ENCODE assay signal across 18 cellular contexts in the genomic region with DNA sequence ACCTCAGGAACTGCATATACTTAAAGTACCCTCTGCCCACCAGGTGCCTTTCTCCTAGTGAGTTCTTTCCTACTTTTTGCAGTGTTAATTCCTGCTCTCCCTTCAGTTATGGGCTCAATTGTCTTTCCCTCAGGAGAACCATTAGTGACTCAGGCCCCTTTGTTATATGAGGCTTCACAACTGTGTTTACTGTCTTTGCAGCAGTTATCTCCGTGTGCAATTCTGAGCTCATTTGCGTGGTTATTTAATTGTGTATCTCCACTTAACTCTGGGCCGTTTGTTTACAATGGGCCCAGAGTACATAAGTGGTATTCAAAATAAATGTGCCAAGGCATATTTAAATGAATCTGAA. TPM values are rescaled to one million over a fixed set of nuclear protein-coding genes. Genes with fewer than 3 reads are reported as not detected.
DNase-seq lines count a peak whose midpoint lies in the region; ATAC-seq, FAIRE-seq and TF ChIP-seq lines count a peak whose summit lies in the region.
"Had no signal": no experiment of that assay in that cellular context is flagged by ENCODE, and none has a peak within 500 bp of the region (broad histone marks: within the 10 kb centered on the region; RNA-seq: fewer than 3 reads in every experiment).

No MANE protein-coding gene starts in this region.

- DNase-seq in DMS153 (lab: John Stamatoyannopoulos, UW) (peak; percentile 85), NCI-H128 (lab: John Stamatoyannopoulos, UW; ENCODE audit: unreplicated experiment) (peak; percentile 69), NCI-H748 (lab: John Stamatoyannopoulos, UW; ENCODE audit: unreplicated experiment) (peak; percentile 99), ascending aorta (ENCODE audit: low spot score in 2 of 2) (no peak), D721Med (ENCODE audit: insufficient read length, low spot score) (no peak)
- DNase-seq: BE2C; gastrocnemius medialis; left cardiac atrium; naive thymus-derived CD8-positive, alpha-beta T cell; small intestine; substantia nigra; WERI-Rb-1 had no signal

- H3K36me3 ChIP-seq in iPS-18a (ENCODE audit: control insufficient read depth, low read depth, low read length) = peaks cover 6% of the 10 kb centered on the region
- H3K36me3 ChIP-seq in ascending aorta = peaks cover 7 to 16% of the 10 kb centered on the region in 2 donors

- no peak for ATAC-seq in HG02938 (IDR thresholded peaks at IDR 0.05; ENCODE audit: unreplicated experiment)
- ATAC-seq in GM18909 (IDR thresholded peaks at IDR 0.05; ENCODE audit: poor library complexity, unreplicated experiment) = no peak
- ATAC-seq: gastrocnemius medialis; HCT116; left cardiac atrium; naive thymus-derived CD8-positive, alpha-beta T cell; Right ventricle myocardium inferior had no signal

- no peak for FAIRE-seq in D721Med (lab: Jason Lieb, UNC)
- FAIRE-seq: astrocyte, small intestine had no signal

- H3K4me1 ChIP-seq in iPS-18a (ENCODE audit: control insufficient read depth, low read depth, low read length) (peaks cover 27% of the 10 kb centered on the region), ascending aorta (peaks cover 0 to 8% of the 10 kb centered on the region in 2 donors)

- no peak overlapping the region for H3K27ac ChIP-seq in iPS-18a (ENCODE audit: low read length)
- no peak overlapping the region for H3K27ac ChIP-seq in ascending aorta
- H3K27ac ChIP-seq: gastrocnemius medialis, WERI-Rb-1 had no signal

- H3K27me3 ChIP-seq in iPS-18a (ENCODE audit: control insufficient read depth, insufficient read depth, low read length) (no peaks in the 10 kb centered on the region), ascending aorta (no peaks in the 10 kb centered on the region)
- H3K27me3 ChIP-seq: BE2C, gastrocnemius medialis had no signal

- TF ChIP-seq CTCF in ascending aorta (IDR thresholded peaks at IDR 0.05) = no peak
- TF ChIP-seq CTCF in D721Med (IDR thresholded peaks at IDR 0.05; ENCODE audit: insufficient read depth, missing control alignments) = no peak

- H3K9me3 ChIP-seq in iPS-18a (ENCODE audit: control insufficient read depth, low read depth, low read length) (no peaks in the 10 kb centered on the region), ascending aorta (no peaks in the 10 kb centered on the region)
- H3K9me3 ChIP-seq: BE2C, gastrocnemius medialis had no signal

- peak overlapping the region; percentile 0 for H3K9ac ChIP-seq in iPS-18a (ENCODE audit: low read length)

- peak overlapping the region; percentile 0 for H3K4me3 ChIP-seq in iPS-18a (ENCODE audit: low read length)
- no peak overlapping the region for H3K4me3 ChIP-seq in ascending aorta
- H3K4me3 ChIP-seq: gastrocnemius medialis had no signal

- intact Hi-C loops in ascending aorta (cut with DNase I) = no loop called here

RNA-seq across cellular contexts. Expression of a gene that starts 9.6 kb away (rescaled TPM):
- 12.1 TPM for total RNA-seq in ascending aorta

RNA-seq across cellular contexts. Expression of a gene that starts 58.0 kb away (rescaled TPM):
- not detected for total RNA-seq in ascending aorta
- total RNA-seq: astrocyte; gastrocnemius medialis; left cardiac atrium; naive thymus-derived CD8-positive, alpha-beta T cell; Right ventricle myocardium inferior had no signal

Comparison
In these comparisons a context has a peak if more than half of its experiments do, and no peak if none do; other contexts are left out.
1. DNase-seq: peak in DMS153 (single experiment), NCI-H128 (single experiment) and NCI-H748 (single experiment); none in ascending aorta (0 of 2) and D721Med (single experiment).